6 cellular contexts compared by ENCODE assay signal in genomic region chr12:120261951-120262851, GRCh38. TPM values are rescaled to one million over a fixed set of nuclear protein-coding genes. Genes with fewer than 3 reads are reported as not detected.
DNase-seq lines count a peak whose midpoint lies in the region; ATAC-seq and TF ChIP-seq lines count a peak whose summit lies in the region.

No MANE protein-coding gene starts in this region.

- WGBS in hepatocyte (ENCODE audit: low lambda C conversion rate, missing lambda C conversion rate): 83% methylated on average over 10 of the region's 10 CpGs

- no peak overlapping the region for H3K4me3 ChIP-seq in hepatocyte
- H3K4me3 ChIP-seq in vagina: peak overlapping the region; percentile 69 to 94

- no peaks in the 10 kb centered on the region for H3K9me2 ChIP-seq in hepatocyte (replicated peaks; ENCODE audit: insufficient read depth)

- H3K79me2 ChIP-seq in hepatocyte: peaks cover 83% of the 10 kb centered on the region

- H3K9me3 ChIP-seq in hepatocyte (ENCODE audit: low read depth): no peaks in the 10 kb centered on the region
- no peaks in the 10 kb centered on the region for H3K9me3 ChIP-seq in vagina

- H3K27ac ChIP-seq in hepatocyte: peak overlapping the region; percentile 84
- peak overlapping the region; percentile 86 for H3K27ac ChIP-seq in vagina

- TF ChIP-seq CTCF in hepatocyte (IDR thresholded peaks at IDR 0.05; ENCODE audit: poor library complexity) (no peak), vagina (IDR thresholded peaks at IDR 0.05) (no peak)

- intact Hi-C loops in vagina (cut with DNase I): no loop called here

- no peak overlapping the region for H2AFZ ChIP-seq in hepatocyte

- H3K36me3 ChIP-seq in hepatocyte (replicated peaks; ENCODE audit: insufficient read depth, low read depth) (no peaks in the 10 kb centered on the region), vagina (no peaks in the 10 kb centered on the region)

- no peak for ATAC-seq in HG03469 (IDR thresholded peaks at IDR 0.05; ENCODE audit: unreplicated experiment)

- peaks cover 42% of the 10 kb centered on the region for H3K4me1 ChIP-seq in hepatocyte (ENCODE audit: insufficient read depth)
- peaks cover 84% of the 10 kb centered on the region for H3K4me1 ChIP-seq in vagina

- H3K27me3 ChIP-seq in hepatocyte (no peaks in the 10 kb centered on the region), vagina (no peaks in the 10 kb centered on the region)

- peaks cover 64% of the 10 kb centered on the region for H4K20me1 ChIP-seq in hepatocyte (ENCODE audit: insufficient read depth, poor library complexity, severe bottlenecking)

- peak; percentile 45 for DNase-seq in stimulated activated CD4-positive, alpha-beta T cell treated with anti-CD3 and anti-CD28 coated beads, Interleukin-15, amount 100 ng/mL, for 24 hours
- DNase-seq in stimulated activated CD4-positive, alpha-beta T cell treated with anti-CD3 and anti-CD28 coated beads, Interleukin-4, amount 100 ng/mL, for 1 hour: no peak
- DNase-seq in hepatocyte (ENCODE audit: low spot score) (no peak), vagina (ENCODE audit: extremely low spot score in 2 of 2) (no peak), activated gamma-delta T cell treated with Interleukin-2 at 50 U/mL for 16 hours (no peak)

- no peak for TF ChIP-seq POLR2A in vagina (IDR thresholded peaks at IDR 0.05)

- peak overlapping the region; percentile 82 for H3K4me2 ChIP-seq in hepatocyte

RNA-seq across cellular contexts. Expression of gene PXN, which starts 3.3 kb away (rescaled TPM):
- total RNA-seq in hepatocyte: 26.7 and 30.4 TPM in 2 replicates
- 61.7 and 69.3 TPM in 2 replicates for polyA plus RNA-seq in hepatocyte
- 95.3 TPM for total RNA-seq in vagina

RNA-seq across cellular contexts. Expression of gene RNU4-2, which starts 29.5 kb away (rescaled TPM):
- total RNA-seq in hepatocyte (under 0.01 TPM in 2 replicates), vagina (under 0.01 TPM)
- not detected in 2 replicates for polyA plus RNA-seq in hepatocyte

RNA-seq across cellular contexts. Expression of gene RNU4-1, which starts 30.8 kb away (rescaled TPM):
- under 0.01 TPM in 2 replicates for total RNA-seq in hepatocyte
- not detected in 2 replicates for polyA plus RNA-seq in hepatocyte
- under 0.01 TPM for total RNA-seq in vagina

RNA-seq across cellular contexts. Expression of gene SIRT4, which starts 39.9 kb away (rescaled TPM):
- total RNA-seq in hepatocyte (3.9 and 7.7 TPM in 2 replicates), vagina (not detected)
- polyA plus RNA-seq in hepatocyte: 3.0 and 5.5 TPM in 2 replicates
